Comparison of ENCODE assay signal across 26 cellular contexts in genomic region chr9:98323051-98323830, GRCh38.
DNase-seq lines count a peak whose midpoint lies in the region; ATAC-seq, FAIRE-seq and TF ChIP-seq lines count a peak whose summit lies in the region.
"Had no signal": no experiment of that assay in that cellular context is flagged by ENCODE, and none has a peak within 500 bp of the region (broad histone marks: within the 10 kb centered on the region; RNA-seq: fewer than 3 reads in every experiment).

No MANE protein-coding gene starts in this region.

- H3K9ac ChIP-seq in K562 (ENCODE audit: insufficient read depth in 1 of 2, low read depth in 2 of 2, low read length in 2 of 2) = no peak overlapping the region; a peak in 2 of 4 replicates
- H3K9ac ChIP-seq: KMS-11 had no signal

- TF ChIP-seq POLR2A in K562 (conservative IDR thresholded peaks at IDR 0.05) (no peak), upper lobe of left lung (IDR thresholded peaks at IDR 0.05) (no peak)

- no peak for FAIRE-seq in K562 (lab: Jason Lieb, UNC)
- FAIRE-seq: A549, HTR-8/SVneo, islet of Langerhans, small intestine had no signal

- H3K79me2 ChIP-seq in K562 (ENCODE audit: control insufficient read depth, insufficient read depth, low read length) = no peaks in the 10 kb centered on the region

- peaks cover 5% of the 10 kb centered on the region for H3K27me3 ChIP-seq in left ventricle myocardium inferior (ENCODE audit: low read depth)
- no peaks in the 10 kb centered on the region for H3K27me3 ChIP-seq in K562 (ENCODE audit: control insufficient read depth in 2 of 2, insufficient read depth in 2 of 2, low read length in 2 of 2)
- no peaks in the 10 kb centered on the region for H3K27me3 ChIP-seq in upper lobe of left lung
- H3K27me3 ChIP-seq: BE2C, transverse colon had no signal

- intact Hi-C loops in left ventricle myocardium superior (cut with micrococcal nuclease) (no loop called here), left ventricle myocardium inferior (cut with micrococcal nuclease) (no loop called here), K562 (cut with micrococcal nuclease) (no loop called here)

- 84% methylated on average over 10 of the region's 11 CpGs for WGBS in K562 (ENCODE audit: insufficient coverage, low coverage, missing lambda C conversion rate)
- WGBS in upper lobe of left lung, 2 donors = 85 to 95% methylated on average over 4 to 11 of the region's 11 CpGs

- H3K36me3 ChIP-seq in left ventricle myocardium inferior (no peaks in the 10 kb centered on the region), K562 (ENCODE audit: control insufficient read depth, insufficient read depth, low read length) (no peaks in the 10 kb centered on the region), upper lobe of left lung (no peaks in the 10 kb centered on the region)
- H3K36me3 ChIP-seq: BE2C, transverse colon had no signal

- in situ Hi-C loops in K562 (cut with MboI) = loop anchor here (25.0 kb wide), 1 partner anchor 214 kb away; no protein-coding TSS in a partner anchor

- H3K4me2 ChIP-seq in K562 (ENCODE audit: insufficient read depth, low read length) = no peak overlapping the region
- H3K4me2 ChIP-seq: A549, KMS-11 had no signal

- TF ChIP-seq CTCF in left ventricle myocardium inferior (IDR thresholded peaks at IDR 0.05; ENCODE audit: borderline replicate concordance) = no peak
- TF ChIP-seq CTCF in K562 (IDR thresholded peaks at IDR 0.05 in 2 of 3, conservative IDR thresholded peaks at IDR 0.05 in 1 of 3; ENCODE audit: insufficient read depth in 2 of 3, low read depth in 1 of 3, low read length in 3 of 3) = no peak
- TF ChIP-seq CTCF in upper lobe of left lung (IDR thresholded peaks at IDR 0.05) = no peak

- no peaks in the 10 kb centered on the region for H3K36me3 Mint-ChIP-seq in stimulated activated memory B cell treated with anti-CD40 and anti-IgM and Interleukin-4, amounts not matched to agents 10 μg/mL and 1 μg/mL and 100 μg/mL, for 72 hours
- H3K36me3 Mint-ChIP-seq: CD8-positive, alpha-beta memory T cell had no signal

- TF ChIP-seq RAD21 in K562 (CRISPR knock-in tag; conservative IDR thresholded peaks at IDR 0.05 in 1 of 2, IDR thresholded peaks at IDR 0.05 in 1 of 2) = no peak

- H3K27me3 Mint-ChIP-seq in stimulated activated memory B cell treated with anti-CD40 and anti-IgM and Interleukin-4, amounts not matched to agents 10 μg/mL and 1 μg/mL and 100 μg/mL, for 72 hours = peaks cover 19% of the 10 kb centered on the region

- POLR2A ChIA-PET in K562 (lab: Yijun Ruan, JAX) = no interaction called here

- no TSS peak for BruUV-seq in K562 (replicated peaks; lab: Mats Ljungman, UMichigan)

- no peaks in the 10 kb centered on the region for H4K20me1 ChIP-seq in K562 (replicated peaks; ENCODE audit: control insufficient read depth, insufficient read depth, low read length)

- H3K9me3 Mint-ChIP-seq in stimulated activated memory B cell treated with anti-CD40 and anti-IgM and Interleukin-4, amounts not matched to agents 10 μg/mL and 1 μg/mL and 100 μg/mL, for 72 hours = no peaks in the 10 kb centered on the region
- H3K9me3 Mint-ChIP-seq: CD8-positive, alpha-beta memory T cell; T-helper 2 cell treated with Interferon-gamma antibody and Interleukin-4, amounts not matched to agents 5 μg/mL and 100 μg/mL, for 36 hours had no signal

- CTCF ChIA-PET in K562 (lab: Yijun Ruan, JAX; ENCODE audit: low intra/inter-chr PET ratio) = no interaction called here

- peak overlapping the region; percentile 64; the same call in 1 of the 2 replicates for H2AFZ ChIP-seq in K562 (ENCODE audit: low read depth, low read length)

- no peak overlapping the region for H3K4me3 ChIP-seq in left ventricle myocardium inferior
- H3K4me3 ChIP-seq in K562 = no peak overlapping the region
- no peak overlapping the region for H3K4me3 ChIP-seq in upper lobe of left lung
- H3K4me3 ChIP-seq: A549, transverse colon had no signal

- H3K4me3 Mint-ChIP-seq in stimulated activated memory B cell treated with anti-CD40 and anti-IgM and Interleukin-4, amounts not matched to agents 10 μg/mL and 1 μg/mL and 100 μg/mL, for 72 hours = no peak overlapping the region
- H3K4me3 Mint-ChIP-seq: CD8-positive, alpha-beta memory T cell; T-helper 2 cell treated with Interferon-gamma antibody and Interleukin-4, amounts not matched to agents 5 μg/mL and 100 μg/mL, for 36 hours had no signal

- no peak for DNase-seq in left ventricle myocardium superior
- no peak for DNase-seq in left ventricle myocardium inferior
- no peak for DNase-seq in K562 (ENCODE audit: extremely low read depth in 1 of 4, low spot score in 3 of 4)
- peak; percentile 34 for DNase-seq in left lobe of liver (ENCODE audit: low spot score)
- DNase-seq in upper lobe of left lung = no peak
- no peak for DNase-seq in middle frontal gyrus (ENCODE audit: extremely low spot score, low spot score)
- DNase-seq in GDM1 (lab: John Stamatoyannopoulos, UW) = no peak
- DNase-seq: activated CD4-positive, alpha-beta T cell treated with anti-CD3 and anti-CD28 coated beads for 48 hours; activated gamma-delta T cell treated with Interleukin-2 at 50 U/mL for 16 hours; activated T-cell treated with anti-CD3 and anti-CD28 coated beads, Interleukin-2, amount 50 U/mL, for 1 hour; BE2C; CD8-positive, alpha-beta memory T cell; glutamatergic neuron; NCI-H146; NCI-H2107; NCI-H446 treated with DMSO at 0.1 percent for 48 hours; NCI-H82; small intestine; stimulated activated CD4-positive, alpha-beta T cell treated with anti-CD3 and anti-CD28 coated beads, Interleukin-2, amount 100 ng/mL, for 24 hours; transverse colon had no signal

- H3K9me3 ChIP-seq in left ventricle myocardium inferior (replicated peaks) (no peaks in the 10 kb centered on the region), K562 (replicated peaks; ENCODE audit: control insufficient read depth, insufficient read depth, low read depth, low read length) (no peaks in the 10 kb centered on the region), upper lobe of left lung (no peaks in the 10 kb centered on the region)
- H3K9me3 ChIP-seq: A549, BE2C, transverse colon had no signal

- no peak overlapping the region for H3K27ac ChIP-seq in left ventricle myocardium inferior (replicated peaks)
- no peak overlapping the region for H3K27ac ChIP-seq in K562 (ENCODE audit: extremely low read depth, low read depth, low read length)
- H3K27ac ChIP-seq in upper lobe of left lung = peak overlapping the region in 2 of 4 donors; percentile 30 to 40
- H3K27ac ChIP-seq: KMS-11, transverse colon had no signal

- TF ChIP-seq EP300 in K562 (IDR thresholded peaks at IDR 0.05; ENCODE audit: low read length) (no peak), upper lobe of left lung (IDR thresholded peaks at IDR 0.05) (no peak)

- H3K4me1 ChIP-seq in left ventricle myocardium inferior = no peaks in the 10 kb centered on the region
- peaks cover 20 to 23% of the 10 kb centered on the region in 2 experiments; a peak in 4 of 5 replicates for H3K4me1 ChIP-seq in K562 (replicated peaks in 1 of 2; ENCODE audit: control insufficient read depth in 2 of 2, insufficient read depth in 2 of 2, low read length in 2 of 2)
- H3K4me1 ChIP-seq in upper lobe of left lung = peaks cover 0 to 4% (median 2%) of the 10 kb centered on the region in 4 donors
- H3K4me1 ChIP-seq: A549, BE2C, transverse colon had no signal

- H3K27ac Mint-ChIP-seq in stimulated activated memory B cell treated with anti-CD40 and anti-IgM and Interleukin-4, amounts not matched to agents 10 μg/mL and 1 μg/mL and 100 μg/mL, for 72 hours = no peak overlapping the region
- H3K27ac Mint-ChIP-seq: CD8-positive, alpha-beta memory T cell; T-helper 2 cell treated with Interferon-gamma antibody and Interleukin-4, amounts not matched to agents 5 μg/mL and 100 μg/mL, for 36 hours had no signal

- peaks cover 4% of the 10 kb centered on the region for H3K4me1 Mint-ChIP-seq in stimulated activated memory B cell treated with anti-CD40 and anti-IgM and Interleukin-4, amounts not matched to agents 10 μg/mL and 1 μg/mL and 100 μg/mL, for 72 hours

- ATAC-seq in left ventricle myocardium superior (peak; percentile 23), K562 (no peak), left lobe of liver (no peak), upper lobe of left lung (ENCODE audit: low FRiP score in 2 of 2) (peak; percentile 20 to 24)
- no peak for ATAC-seq in stimulated activated memory B cell treated with anti-CD40 and anti-IgM and Interleukin-4, amounts not matched to agents 10 μg/mL and 1 μg/mL and 100 μg/mL, for 72 hours

- no peaks in the 10 kb centered on the region for H3K9me1 ChIP-seq in K562 (ENCODE audit: control insufficient read depth, insufficient read depth, low read length)

TF ChIP-seq in K562, 482 proteins besides CTCF, POLR2A, EP300 and RAD21 (continues in another document):
- TF ChIP-seq BRF2 (IDR thresholded peaks at IDR 0.05; ENCODE audit: borderline replicate concordance, insufficient read depth, insufficient read length) = no peak
- TF ChIP-seq HNRNPL (IDR thresholded peaks at IDR 0.05; ENCODE audit: low read depth, low read length) = no peak
- TF ChIP-seq ATF3 (IDR thresholded peaks at IDR 0.05) = no peak
- no peak for TF ChIP-seq ATF3 (CRISPR knock-in tag; conservative IDR thresholded peaks at IDR 0.05)

Comparison
In these comparisons a context has a peak if more than half of its experiments do, and no peak if none do; other contexts are left out.
1. ATAC-seq: peak in left ventricle myocardium superior (single experiment) and upper lobe of left lung (2 of 2); none in K562 (single experiment), left lobe of liver (single experiment) and stimulated activated memory B cell treated with anti-CD40 and anti-IgM and Interleukin-4, amounts not matched to agents 10 μg/mL and 1 μg/mL and 100 μg/mL, for 72 hours (single experiment).